ENCODE assay signal across 8 cellular contexts in the genomic region with DNA sequence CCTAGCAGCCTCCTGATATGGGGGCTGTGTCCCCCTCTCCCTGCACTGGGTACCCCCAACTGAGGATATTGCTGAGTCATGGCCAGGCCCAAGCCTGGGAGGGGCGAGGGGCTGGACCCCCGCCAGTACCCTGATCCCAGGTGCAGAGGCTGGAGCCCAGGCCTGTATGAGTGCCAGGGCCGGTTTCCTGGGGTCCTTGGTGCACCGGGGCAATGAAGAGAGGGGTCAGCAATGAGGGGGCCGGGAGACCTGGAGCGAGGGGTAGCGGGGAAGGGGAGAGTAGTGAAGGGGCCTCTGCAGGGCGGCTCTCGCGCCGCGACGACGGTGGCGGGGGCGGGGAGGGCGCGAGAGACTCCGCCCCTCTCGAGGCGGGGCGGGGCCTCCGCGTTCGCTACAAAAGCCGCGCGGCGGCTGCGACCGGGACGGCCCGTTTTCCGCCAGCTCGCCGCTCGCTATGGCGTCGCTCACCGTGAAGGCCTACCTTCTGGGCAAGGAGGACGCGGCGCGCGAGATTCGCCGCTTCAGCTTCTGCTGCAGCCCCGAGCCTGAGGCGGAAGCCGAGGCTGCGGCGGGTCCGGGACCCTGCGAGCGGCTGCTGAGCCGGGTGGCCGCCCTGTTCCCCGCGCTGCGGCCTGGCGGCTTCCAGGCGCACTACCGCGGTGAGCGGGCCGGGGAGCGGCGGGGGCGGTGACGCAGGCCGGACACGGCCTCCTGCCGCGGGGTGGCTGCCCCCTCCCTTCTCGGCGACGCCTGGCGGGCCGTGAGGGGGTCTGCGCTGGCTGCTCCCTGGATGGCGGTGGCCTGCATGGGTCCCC. TPM values are rescaled to one million over a fixed set of nuclear protein-coding genes. Genes with fewer than 3 reads are reported as not detected.
DNase-seq lines count a peak whose midpoint lies in the region; ATAC-seq and TF ChIP-seq lines count a peak whose summit lies in the region.

SQSTM1 (plus strand) TSS at position 423 of the 815 bp plus-strand sequence; CDS start at position 455, 32 bp downstream.

- intact Hi-C loops in CD4-positive, alpha-beta T cell (cut with DNase I, micrococcal nuclease), result loop anchor here (1.0 to 5.0 kb wide), 4 partner anchors 9 to 38 kb away; partner anchors contain the start of genes MRNIP (in 2 of the 2) and MGAT4B (in 1 of the 2)

- no peak for TF ChIP-seq CTCF in CD4-positive, alpha-beta T cell (IDR thresholded peaks at IDR 0.05)

- peaks cover 3% of the 10 kb centered on the region for H3K27me3 Mint-ChIP-seq in CD4-positive, alpha-beta T cell

- peak; percentile 59 for ATAC-seq in CD4-positive, alpha-beta T cell (ENCODE audit: poor library complexity)
- peak; percentile 36 for ATAC-seq in GM19351 (IDR thresholded peaks at IDR 0.05; ENCODE audit: unreplicated experiment)
- peak; percentile 41 for ATAC-seq in HG03460 (IDR thresholded peaks at IDR 0.05; ENCODE audit: unreplicated experiment)
- ATAC-seq in esophagus mucosa, result peak; percentile 64

- H3K36me3 Mint-ChIP-seq in CD4-positive, alpha-beta T cell (ENCODE audit: low read depth), result peaks cover 41% of the 10 kb centered on the region

- H3K27me3 ChIP-seq in CD4-positive, alpha-beta T cell (ENCODE audit: control insufficient read depth, insufficient read depth, low read length), result no peaks in the 10 kb centered on the region
- H3K27me3 ChIP-seq in mucosa of stomach (ENCODE audit: control insufficient read depth, insufficient read depth, low read length), result no peaks in the 10 kb centered on the region

- peak within 1 kb of the TSS; percentile 57 for H3K4me3 ChIP-seq in mucosa of stomach (ENCODE audit: low read length)

- H3K4me1 Mint-ChIP-seq in CD4-positive, alpha-beta T cell (ENCODE audit: low read depth), result peaks cover 64% of the 10 kb centered on the region

- H3K9me3 ChIP-seq in CD4-positive, alpha-beta T cell (ENCODE audit: control insufficient read depth, low read length), result no peaks in the 10 kb centered on the region
- no peaks in the 10 kb centered on the region for H3K9me3 ChIP-seq in mucosa of stomach (ENCODE audit: control insufficient read depth, low read length)

- peaks cover 8% of the 10 kb centered on the region for H3K36me3 ChIP-seq in mucosa of stomach (ENCODE audit: control insufficient read depth, insufficient read depth, low read length)

- POLR2A ChIA-PET in CD4-positive, alpha-beta T cell (lab: Charles Lee), result interaction anchor here (0.8 to 4.5 kb wide), 17 partner anchors 9 to 1616 kb away, joined by 3 to 48 read pairs (median 5); partner anchors contain the start of genes HNRNPAB, HNRNPH1, LTC4S and MAML1

- CTCF ChIA-PET in CD4-positive, alpha-beta T cell (lab: Charles Lee), result interaction anchor here (1.1 to 2.1 kb wide), 3 partner anchors 19 to 57 kb away, joined by 3 to 5 read pairs (median 3); no protein-coding TSS in a partner anchor

- peak within 1 kb of the TSS; percentile 99 for H3K27ac Mint-ChIP-seq in CD4-positive, alpha-beta T cell

- H3K9ac ChIP-seq in mucosa of stomach (ENCODE audit: low read length), result peak within 1 kb of the TSS; percentile 97

- H3K9me3 Mint-ChIP-seq in CD4-positive, alpha-beta T cell, result no peaks in the 10 kb centered on the region

- DNase-seq in CD4-positive, alpha-beta T cell, result peak; percentile 65 to 88 (median 78)
- DNase-seq in OCI-M1 (lab: John Stamatoyannopoulos, UW), result peak; percentile 88
- DNase-seq in activated T-cell treated with anti-CD3 and anti-CD28 coated beads, Interleukin-2, amount 50 U/mL, for 48 hours, result peak; percentile 85 to 90
- DNase-seq in stimulated activated CD8-positive, alpha-beta memory T cell treated with anti-CD3 and anti-CD28 coated beads, Interleukin-7, amount 100 ng/mL, for 1 hour (ENCODE audit: low read depth in 2 of 2), result peak; percentile 68 to 71

- H3K4me1 ChIP-seq in mucosa of stomach (ENCODE audit: control insufficient read depth, insufficient read depth, low read length), result peaks cover 65% of the 10 kb centered on the region

- peak within 1 kb of the TSS; percentile 96 for H3K27ac ChIP-seq in CD4-positive, alpha-beta T cell (ENCODE audit: low read depth, low read length)

- peak within 1 kb of the TSS; percentile 99 for H3K4me3 Mint-ChIP-seq in CD4-positive, alpha-beta T cell

RNA-seq across cellular contexts. Expression of gene SQSTM1, which starts in this region (rescaled TPM):
- total RNA-seq in CD4-positive, alpha-beta T cell, result 100 to 1,000 TPM; 260 to 267 TPM
- total RNA-seq in esophagus mucosa, result 126 TPM

Comparison
In these comparisons a context has a peak if more than half of its experiments do, and no peak if none do; other contexts are left out.
1. Peak in every context shown above with its lines: DNase-seq, ATAC-seq, H3K4me3 ChIP-seq and H3K27ac ChIP-seq.